Comparison of ENCODE assay signal across 29 cellular contexts in genomic region chr5:62192958-62193357, GRCh38.
"Had no signal": no experiment of that assay in that cellular context is flagged by ENCODE, and none has a peak within 500 bp of the region (broad histone marks: within the 10 kb centered on the region; RNA-seq: fewer than 3 reads in every experiment).

No MANE protein-coding gene starts in this region.

- ATAC-seq: effector memory CD8-positive, alpha-beta T cell; esophagus mucosa; foreskin keratinocyte; gastrocnemius medialis; gastroesophageal sphincter; heart left ventricle; heart right ventricle had no signal

- H3K79me2 ChIP-seq: hepatocyte had no signal

- H2AFZ ChIP-seq: hepatocyte had no signal

- DNase-seq: colonic mucosa; cortex of kidney; dermis blood vessel endothelial cell; dorsolateral prefrontal cortex; effector CD4-positive, alpha-beta T cell; effector CD8-positive, alpha-beta T cell; effector memory CD4-positive, alpha-beta T cell; effector memory CD8-positive, alpha-beta T cell; endodermal cell; erythroblast; esophagus squamous epithelium; foreskin fibroblast; foreskin keratinocyte; foreskin melanocyte; gastrocnemius medialis; glutamatergic neuron; head of caudate nucleus; heart left ventricle; heart right ventricle had no signal

- H3K9me3 ChIP-seq: colonic mucosa, gastrocnemius medialis had no signal

- H3K36me3 ChIP-seq: colonic mucosa, esophagus muscularis mucosa, esophagus squamous epithelium, gastrocnemius medialis, gastroesophageal sphincter, heart left ventricle, heart right ventricle had no signal

- H3K27ac Mint-ChIP-seq: dendritic cell treated with granulocyte-macrophage colony-stimulating factor and Interleukin-4, amounts not matched to agents 40 ng/mL and 50 ng/mL, for 4 days; effector memory CD8-positive, alpha-beta T cell; endodermal cell had no signal

- H3K4me3 ChIP-seq: colonic mucosa, coronary artery, dorsolateral prefrontal cortex, esophagus muscularis mucosa, esophagus squamous epithelium, gastrocnemius medialis, gastroesophageal sphincter, heart left ventricle, heart right ventricle, hepatocyte had no signal

- FAIRE-seq: endometrium, endothelial cell of umbilical vein, frontal cortex had no signal

- H3K27ac ChIP-seq: colonic mucosa, coronary artery, dorsolateral prefrontal cortex, epithelial cell of prostate, esophagus muscularis mucosa, esophagus squamous epithelium, foreskin keratinocyte, gastrocnemius medialis, gastroesophageal sphincter, heart left ventricle, heart right ventricle, hepatocyte had no signal

- H3K27me3 ChIP-seq: colonic mucosa, esophagus muscularis mucosa, gastrocnemius medialis, gastroesophageal sphincter, hepatocyte had no signal

- H3K4me2 ChIP-seq: hepatocyte had no signal

- H3K4me1 ChIP-seq: colonic mucosa, esophagus muscularis mucosa, esophagus squamous epithelium, foreskin keratinocyte, gastrocnemius medialis, gastroesophageal sphincter, heart left ventricle, heart right ventricle had no signal
